Comparison of ENCODE assay signal across 21 cellular contexts in the genomic region with DNA sequence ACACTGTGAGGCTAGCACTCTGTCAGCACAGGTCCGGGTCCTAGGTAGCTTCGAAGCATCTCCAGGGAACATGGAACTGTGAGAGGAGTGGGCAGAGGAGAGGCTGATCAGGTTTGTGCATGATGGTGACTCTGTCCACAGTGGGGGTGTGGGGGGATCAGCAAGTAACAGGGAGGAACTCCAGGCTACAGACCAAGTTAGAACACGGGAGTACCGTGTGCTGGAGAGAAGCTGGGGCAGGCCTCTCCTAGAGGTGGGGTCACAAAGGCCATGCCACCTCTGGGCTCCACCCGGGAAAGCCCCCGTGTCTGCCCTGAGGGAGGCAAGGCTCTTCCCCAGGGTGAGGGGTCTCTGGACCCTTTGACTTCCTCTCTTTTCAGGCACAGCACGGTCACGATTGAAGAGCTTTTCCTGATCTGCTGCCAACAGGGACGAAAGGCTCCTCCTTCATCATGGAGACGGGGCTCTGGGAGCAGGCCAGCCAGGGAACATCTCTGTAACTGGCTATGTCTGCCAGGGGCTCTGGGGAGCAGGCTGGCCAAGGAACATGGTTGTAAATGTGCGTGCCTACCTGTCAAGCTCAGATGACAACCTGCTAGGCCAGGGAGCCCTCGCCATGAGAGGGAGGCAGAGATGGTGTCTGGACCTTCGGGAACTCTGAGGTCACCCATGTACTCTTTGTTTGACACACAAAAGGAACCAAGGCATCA.
"Had no signal": no experiment of that assay in that cellular context is flagged by ENCODE, and none has a peak within 500 bp of the region (broad histone marks: within the 10 kb centered on the region; RNA-seq: fewer than 3 reads in every experiment).

No MANE protein-coding gene starts in this region.

- H3K27me3 Mint-ChIP-seq: stimulated activated naive CD8-positive, alpha-beta T cell treated with anti-CD3 and anti-CD28 coated beads, Interleukin-15, Interleukin-2, amounts not matched to agents 100 ng/mL and 50 ng/mL, for 24 hours had no signal

- H3K4me3 ChIP-seq: heart left ventricle, tibial artery, upper lobe of left lung, vagina had no signal

- H3K9me3 Mint-ChIP-seq: nephron progenitor cell; stimulated activated memory B cell treated with anti-CD40 and anti-IgM and Interleukin-4, amounts not matched to agents 10 μg/mL and 1 μg/mL and 100 μg/mL, for 72 hours; stimulated activated naive CD8-positive, alpha-beta T cell treated with anti-CD3 and anti-CD28 coated beads, Interleukin-15, Interleukin-2, amounts not matched to agents 100 ng/mL and 50 ng/mL, for 24 hours had no signal

- H3K27ac ChIP-seq: heart left ventricle, neutrophil, tibial artery, upper lobe of left lung, vagina had no signal

- H3K4me1 Mint-ChIP-seq: stimulated activated memory B cell treated with anti-CD40 and anti-IgM and Interleukin-4, amounts not matched to agents 10 μg/mL and 1 μg/mL and 100 μg/mL, for 72 hours had no signal

- H3K27me3 ChIP-seq: neutrophil, upper lobe of left lung, vagina had no signal

- H3K27ac Mint-ChIP-seq: naive thymus-derived CD4-positive, alpha-beta T cell; nephron progenitor cell; stimulated activated memory B cell treated with anti-CD40 and anti-IgM and Interleukin-4, amounts not matched to agents 10 μg/mL and 1 μg/mL and 100 μg/mL, for 72 hours; stimulated activated naive CD8-positive, alpha-beta T cell treated with anti-CD3 and anti-CD28 coated beads, Interleukin-15, Interleukin-2, amounts not matched to agents 100 ng/mL and 50 ng/mL, for 24 hours had no signal

- DNase-seq: effector memory CD4-positive, alpha-beta T cell; heart left ventricle; hippocampal formation; kidney glomerular epithelial cell; mammary epithelial cell; naive thymus-derived CD4-positive, alpha-beta T cell; nephron progenitor cell; right cardiac atrium; stimulated activated CD4-positive, alpha-beta T cell treated with anti-CD3 and anti-CD28 coated beads, Interleukin-15, amount 100 ng/mL, for 24 hours; stimulated activated CD4-positive, alpha-beta T cell treated with anti-CD3 and anti-CD28 coated beads, Interleukin-1b, Interleukin-23, amount 100 ng/mL, for 48 hours; stimulated activated CD4-positive, alpha-beta T cell treated with anti-CD3 and anti-CD28 coated beads, Interleukin-4, amount 100 ng/mL, for 24 hours; tibial artery; upper lobe of left lung had no signal

- H3K9me3 ChIP-seq: heart left ventricle, neutrophil, tibial artery, upper lobe of left lung, vagina had no signal

- FAIRE-seq: endometrium, frontal cortex had no signal

- H3K36me3 ChIP-seq: heart left ventricle, neutrophil, tibial artery, upper lobe of left lung, vagina had no signal

- H3K4me1 ChIP-seq: heart left ventricle, tibial artery, vagina had no signal

- H3K36me3 Mint-ChIP-seq: naive thymus-derived CD4-positive, alpha-beta T cell; stimulated activated memory B cell treated with anti-CD40 and anti-IgM and Interleukin-4, amounts not matched to agents 10 μg/mL and 1 μg/mL and 100 μg/mL, for 72 hours had no signal

- H3K4me3 Mint-ChIP-seq: naive thymus-derived CD4-positive, alpha-beta T cell; nephron progenitor cell; stimulated activated memory B cell treated with anti-CD40 and anti-IgM and Interleukin-4, amounts not matched to agents 10 μg/mL and 1 μg/mL and 100 μg/mL, for 72 hours; stimulated activated naive CD8-positive, alpha-beta T cell treated with anti-CD3 and anti-CD28 coated beads, Interleukin-15, Interleukin-2, amounts not matched to agents 100 ng/mL and 50 ng/mL, for 24 hours had no signal

- ATAC-seq: esophagus mucosa; heart left ventricle; left lobe of liver; naive thymus-derived CD4-positive, alpha-beta T cell; right cardiac atrium; stimulated activated memory B cell treated with anti-CD40 and anti-IgM and Interleukin-4, amounts not matched to agents 10 μg/mL and 1 μg/mL and 100 μg/mL, for 72 hours had no signal
